Comparison of ENCODE assay signal across 22 cellular contexts in genomic region chrX:69555396-69556023, GRCh38. TPM values are rescaled to one million over a fixed set of nuclear protein-coding genes. Genes with fewer than 3 reads are reported as not detected.
DNase-seq lines count a peak whose midpoint lies in the region; ATAC-seq and TF ChIP-seq lines count a peak whose summit lies in the region.
"Had no signal": no experiment of that assay in that cellular context is flagged by ENCODE, and none has a peak within 500 bp of the region (broad histone marks: within the 10 kb centered on the region; RNA-seq: fewer than 3 reads in every experiment).

No MANE protein-coding gene starts in this region.

- H3K4me3 ChIP-seq in SJCRH30 (no peak overlapping the region; the same call in 1 of the 2 replicates), hepatocyte (no peak overlapping the region), neuronal stem cell (ENCODE audit: low read length in 2 of 2) (no peak overlapping the region)
- H3K4me3 ChIP-seq: A549, breast epithelium had no signal

- H3K36me3 ChIP-seq in SJCRH30 (no peaks in the 10 kb centered on the region), hepatocyte (replicated peaks; ENCODE audit: insufficient read depth, low read depth) (no peaks in the 10 kb centered on the region), neuronal stem cell (replicated peaks in 1 of 2; ENCODE audit: control insufficient read depth in 2 of 2, insufficient read depth in 2 of 2, low read length in 2 of 2) (no peaks in the 10 kb centered on the region)
- H3K36me3 ChIP-seq: breast epithelium had no signal

- H2BK12ac ChIP-seq in neuronal stem cell (ENCODE audit: low read length) = no peak overlapping the region

- H3K9me3 Mint-ChIP-seq in Calu3 (ENCODE audit: low read depth, unreplicated experiment) (no peaks in the 10 kb centered on the region), immature natural killer cell (no peaks in the 10 kb centered on the region)
- H3K9me3 Mint-ChIP-seq: activated naive CD8-positive, alpha-beta T cell treated with anti-CD3 and anti-CD28 coated beads, Interleukin-2, amount 50 U/mL, for 24 hours; natural killer cell treated with Interleukin-12 subunit alpha and Interleukin-12 subunit beta and Interleukin-15 and Interleukin-18, amount 100 ng/mL, for 72 hours had no signal

- H3K27me3 ChIP-seq in SJCRH30 = no peaks in the 10 kb centered on the region
- H3K27me3 ChIP-seq in hepatocyte = no peaks in the 10 kb centered on the region
- no peaks in the 10 kb centered on the region for H3K27me3 ChIP-seq in neuronal stem cell (ENCODE audit: control insufficient read depth in 3 of 3, insufficient read depth in 3 of 3, low read depth in 1 of 3, low read length in 3 of 3)

- no peak overlapping the region for H2AK5ac ChIP-seq in neuronal stem cell (ENCODE audit: low read depth, low read length)

- H2BK120ac ChIP-seq in neuronal stem cell (ENCODE audit: low read depth, low read length) = no peak overlapping the region

- H3K4me2 ChIP-seq in hepatocyte (peak overlapping the region; percentile 40), neuronal stem cell (ENCODE audit: insufficient read depth, low read length, poor library complexity, severe bottlenecking) (no peak overlapping the region)
- H3K4me2 ChIP-seq: A549 had no signal

- no peak for DNase-seq in Calu3
- DNase-seq in SJCRH30 = peak in 1 of 2 experiments; percentile 13
- peak; percentile 21 for DNase-seq in hepatocyte (ENCODE audit: low spot score)
- no peak for DNase-seq in neuronal stem cell (ENCODE audit: low spot score)
- no peak for DNase-seq in immature natural killer cell
- DNase-seq: activated CD8-positive, alpha-beta memory T cell treated with anti-CD3 and anti-CD28 coated beads, Interleukin-2, amount 50 U/mL, for 48 hours; activated effector memory CD4-positive, alpha-beta T cell treated with Interleukin-2 at 50 U/mL for 16 hours; activated naive CD8-positive, alpha-beta T cell treated with anti-CD3 and anti-CD28 coated beads, Interleukin-2, amount 50 U/mL, for 24 hours; COR-L47; dermis blood vessel endothelial cell; hippocampal formation; KG1; MV-4-11; NCI-H1694; NCI-H69 had no signal

- no peaks in the 10 kb centered on the region for H3K9me2 ChIP-seq in hepatocyte (replicated peaks; ENCODE audit: insufficient read depth)

- no peak overlapping the region for H3K4me3 Mint-ChIP-seq in Calu3 (ENCODE audit: low read depth, unreplicated experiment)
- H3K4me3 Mint-ChIP-seq in immature natural killer cell = no peak overlapping the region
- H3K4me3 Mint-ChIP-seq: activated naive CD8-positive, alpha-beta T cell treated with anti-CD3 and anti-CD28 coated beads, Interleukin-2, amount 50 U/mL, for 24 hours; natural killer cell treated with Interleukin-12 subunit alpha and Interleukin-12 subunit beta and Interleukin-15 and Interleukin-18, amount 100 ng/mL, for 72 hours had no signal

- no peaks in the 10 kb centered on the region for H3K79me2 ChIP-seq in hepatocyte

- peak overlapping the region; percentile 39 for H3K27ac ChIP-seq in SJCRH30
- H3K27ac ChIP-seq in hepatocyte = peak overlapping the region; percentile 96
- H3K27ac ChIP-seq in neuronal stem cell (replicated peaks; ENCODE audit: low read length) = no peak overlapping the region
- H3K27ac ChIP-seq: A549 had no signal

- ATAC-seq in HG03025 (IDR thresholded peaks at IDR 0.05; ENCODE audit: low FRiP score, unreplicated experiment) (no peak), HG03439 (IDR thresholded peaks at IDR 0.05; ENCODE audit: unreplicated experiment) (no peak), GM21367 (IDR thresholded peaks at IDR 0.05; ENCODE audit: unreplicated experiment) (no peak)
- ATAC-seq: activated naive CD8-positive, alpha-beta T cell treated with anti-CD3 and anti-CD28 coated beads, Interleukin-2, amount 50 U/mL, for 24 hours; natural killer cell treated with Interleukin-12 subunit alpha and Interleukin-12 subunit beta and Interleukin-15 and Interleukin-18, amount 100 ng/mL, for 72 hours had no signal

- no peaks in the 10 kb centered on the region for H3K79me1 ChIP-seq in neuronal stem cell (ENCODE audit: low read depth, low read length)

- H3K36me3 Mint-ChIP-seq in Calu3 (ENCODE audit: insufficient read depth, unreplicated experiment) (peaks cover 4% of the 10 kb centered on the region), immature natural killer cell (no peaks in the 10 kb centered on the region)
- H3K36me3 Mint-ChIP-seq: natural killer cell treated with Interleukin-12 subunit alpha and Interleukin-12 subunit beta and Interleukin-15 and Interleukin-18, amount 100 ng/mL, for 72 hours had no signal

- H4K91ac ChIP-seq in neuronal stem cell (ENCODE audit: low read depth, low read length, poor library complexity) = no peak overlapping the region

- BruUV-seq in Calu3 (replicated peaks; lab: Mats Ljungman, UMichigan) = no TSS peak

- no peaks in the 10 kb centered on the region for H3K9me3 ChIP-seq in SJCRH30 (replicated peaks)
- H3K9me3 ChIP-seq in hepatocyte (ENCODE audit: low read depth) = no peaks in the 10 kb centered on the region
- H3K9me3 ChIP-seq in neuronal stem cell (replicated peaks in 1 of 2; ENCODE audit: control insufficient read depth in 2 of 2, insufficient read depth in 1 of 2, low read depth in 1 of 2, low read length in 2 of 2) = no peaks in the 10 kb centered on the region
- H3K9me3 ChIP-seq: A549, breast epithelium had no signal

- 51% methylated on average over 7 of the region's 7 CpGs for WGBS in hepatocyte (ENCODE audit: low lambda C conversion rate, missing lambda C conversion rate)
- WGBS in neuronal stem cell (ENCODE audit: extremely low coverage in 2 of 2, insufficient read length in 2 of 2, insufficient replicate concordance in 1 of 2), 2 donors = no CpG with 5 or more reads among the region's 7 CpGs

- no peak overlapping the region for H2AFZ ChIP-seq in hepatocyte
- H2AFZ ChIP-seq in neuronal stem cell (ENCODE audit: low read length) = peak overlapping the region; percentile 23

- CTCF ChIA-PET in Calu3 (lab: Charles Lee) = no interaction called here

- no peak overlapping the region for H3K23ac ChIP-seq in neuronal stem cell (ENCODE audit: low read depth, low read length, poor library complexity)

- no peak overlapping the region for H3K14ac ChIP-seq in neuronal stem cell (ENCODE audit: low read length)

- intact Hi-C loops in Calu3 (cut with micrococcal nuclease; ENCODE audit: unreplicated experiment) = no loop called here

- H3K4ac ChIP-seq in neuronal stem cell (ENCODE audit: low read length) = no peak overlapping the region

- no peaks in the 10 kb centered on the region for H3K27me3 Mint-ChIP-seq in Calu3 (ENCODE audit: unreplicated experiment)
- H3K27me3 Mint-ChIP-seq in immature natural killer cell (ENCODE audit: low read depth in 3 of 3) = peaks cover 1 to 5% (median 2%) of the 10 kb centered on the region in 3 donors
- H3K27me3 Mint-ChIP-seq: activated naive CD8-positive, alpha-beta T cell treated with anti-CD3 and anti-CD28 coated beads, Interleukin-2, amount 50 U/mL, for 24 hours had no signal

- TF ChIP-seq CTCF in Calu3 (IDR thresholded peaks at IDR 0.05; ENCODE audit: unreplicated experiment) (no peak), hepatocyte (IDR thresholded peaks at IDR 0.05; ENCODE audit: poor library complexity) (no peak)

- H3K4me1 ChIP-seq in SJCRH30 (peaks cover 6% of the 10 kb centered on the region), hepatocyte (ENCODE audit: insufficient read depth) (peaks cover 22% of the 10 kb centered on the region), neuronal stem cell (ENCODE audit: control insufficient read depth in 2 of 2, insufficient read depth in 1 of 2, low read depth in 1 of 2, low read length in 2 of 2) (peaks cover 3 to 8% of the 10 kb centered on the region in 2 donors)
- H3K4me1 ChIP-seq: A549, breast epithelium had no signal

- H3K4me1 Mint-ChIP-seq in Calu3 (ENCODE audit: low read depth, unreplicated experiment) = peaks cover 18% of the 10 kb centered on the region
- H3K4me1 Mint-ChIP-seq in immature natural killer cell = no peaks in the 10 kb centered on the region
- H3K4me1 Mint-ChIP-seq: activated naive CD8-positive, alpha-beta T cell treated with anti-CD3 and anti-CD28 coated beads, Interleukin-2, amount 50 U/mL, for 24 hours had no signal

- H4K8ac ChIP-seq in neuronal stem cell (ENCODE audit: low read depth, low read length) = no peak overlapping the region

- no peak overlapping the region for H2BK15ac ChIP-seq in neuronal stem cell (ENCODE audit: low read length)

- no peaks in the 10 kb centered on the region for H4K20me1 ChIP-seq in hepatocyte (ENCODE audit: insufficient read depth, poor library complexity, severe bottlenecking)

- H3K27ac Mint-ChIP-seq in Calu3 (ENCODE audit: unreplicated experiment) (peak overlapping the region; percentile 52), immature natural killer cell (no peak overlapping the region)
- H3K27ac Mint-ChIP-seq: activated naive CD8-positive, alpha-beta T cell treated with anti-CD3 and anti-CD28 coated beads, Interleukin-2, amount 50 U/mL, for 24 hours; natural killer cell treated with Interleukin-12 subunit alpha and Interleukin-12 subunit beta and Interleukin-15 and Interleukin-18, amount 100 ng/mL, for 72 hours had no signal

- no peak overlapping the region for H3K18ac ChIP-seq in neuronal stem cell (ENCODE audit: low read length)

- no peak overlapping the region for H3K9ac ChIP-seq in neuronal stem cell (ENCODE audit: low read depth, low read length, poor library complexity)

- no peak overlapping the region for H2BK5ac ChIP-seq in neuronal stem cell (ENCODE audit: low read length)

RNA-seq across cellular contexts. Expression of gene NALF2, which starts 51.4 kb away (rescaled TPM):
- total RNA-seq in Calu3 (2022) (6.3 and 6.9 TPM in 2 replicates), hepatocyte (0.16 and 0.20 TPM in 2 replicates)
- not detected in 2 replicates for total RNA-seq in SJCRH30 (2014; rRNA removed; shearing (Covaris generic))
- polyA plus RNA-seq in hepatocyte (0.38 and 0.46 TPM in 2 replicates), immature natural killer cell (not detected)
- 4.4 TPM for polyA plus RNA-seq in neuronal stem cell (2013, experiment 1 of 2)
- polyA plus RNA-seq in neuronal stem cell (2013, experiment 2 of 2) = 4.5 TPM
- total RNA-seq: natural killer cell treated with Interleukin-12 subunit alpha and Interleukin-12 subunit beta and Interleukin-15 and Interleukin-18, amount 100 ng/mL, for 72 hours had no signal
- polyA plus RNA-seq: BJ had no signal
